Comparison of ENCODE assay signal across 18 cellular contexts in genomic region chr10:102559764-102560163, GRCh38. TPM values are rescaled to one million over a fixed set of nuclear protein-coding genes. Genes with fewer than 3 reads are reported as not detected.
DNase-seq lines count a peak whose midpoint lies in the region; ATAC-seq and TF ChIP-seq lines count a peak whose summit lies in the region.
"Had no signal": no experiment of that assay in that cellular context is flagged by ENCODE, and none has a peak within 500 bp of the region (broad histone marks: within the 10 kb centered on the region; RNA-seq: fewer than 3 reads in every experiment).

No MANE protein-coding gene starts in this region.

- H3K9me3 ChIP-seq in cardiac muscle cell (ENCODE audit: low read depth) (no peaks in the 10 kb centered on the region), right atrium auricular region (no peaks in the 10 kb centered on the region)
- H3K9me3 ChIP-seq: A549, HAP-1 had no signal

- no peak overlapping the region for H3K4me3 Mint-ChIP-seq in type B pancreatic cell
- H3K4me3 Mint-ChIP-seq: CD4-positive, alpha-beta memory T cell had no signal

- H3K4me1 Mint-ChIP-seq in type B pancreatic cell (ENCODE audit: unreplicated experiment): peaks cover 17% of the 10 kb centered on the region

- H3K4me3 ChIP-seq in cardiac muscle cell (no peak overlapping the region), right atrium auricular region (no peak overlapping the region)
- H3K4me3 ChIP-seq: A549, GM23248, HAP-1 had no signal

- no peaks in the 10 kb centered on the region for H3K9me3 Mint-ChIP-seq in type B pancreatic cell
- H3K9me3 Mint-ChIP-seq: CD4-positive, alpha-beta memory T cell had no signal

- no peak for ATAC-seq in sciatic nerve
- ATAC-seq: A549 had no signal

- DNase-seq in cardiac muscle cell (ENCODE audit: low read depth in 1 of 2, low spot score in 1 of 2): no peak
- DNase-seq in right atrium auricular region (ENCODE audit: low spot score): no peak
- DNase-seq in fibroblast of peridontal ligament (ENCODE audit: extremely low read depth): peak; percentile 32
- peak; percentile 23 for DNase-seq in sciatic nerve (ENCODE audit: low spot score)
- no peak for DNase-seq in type B pancreatic cell (ENCODE audit: extremely low spot score, unreplicated experiment)
- DNase-seq in activated CD4-positive, alpha-beta T cell treated with anti-CD3 and anti-CD28 coated beads, Interleukin-2, amount 50 U/mL, for 4 hours: no peak
- DNase-seq in dedifferentiated amniotic fluid mesenchymal stem cell (ENCODE audit: extremely low spot score): no peak
- DNase-seq: AML-193; CD4-positive, alpha-beta memory T cell; DMS153; DMS79; GDM1; GM23248 had no signal

- H3K36me3 ChIP-seq in cardiac muscle cell (no peaks in the 10 kb centered on the region), right atrium auricular region (no peaks in the 10 kb centered on the region)
- H3K36me3 ChIP-seq: HAP-1 had no signal

- H3K4me1 ChIP-seq in cardiac muscle cell (ENCODE audit: low read depth) (no peaks in the 10 kb centered on the region), right atrium auricular region (peaks cover 0 to 6% of the 10 kb centered on the region in 2 donors)
- H3K4me1 ChIP-seq: A549, HAP-1 had no signal

- H3K27ac ChIP-seq in cardiac muscle cell (peak overlapping the region; percentile 34), right atrium auricular region (no peak overlapping the region)
- H3K27ac ChIP-seq: 22Rv1, A549, C4-2B, GM23248, HL-60 had no signal

- H3K27me3 Mint-ChIP-seq in type B pancreatic cell: no peaks in the 10 kb centered on the region
- H3K27me3 Mint-ChIP-seq: CD4-positive, alpha-beta memory T cell had no signal

- TF ChIP-seq CTCF in cardiac muscle cell (IDR thresholded peaks at IDR 0.05; ENCODE audit: low read depth, low read length) (no peak), right atrium auricular region (IDR thresholded peaks at IDR 0.05) (no peak), type B pancreatic cell (conservative IDR thresholded peaks at IDR 0.05) (no peak)

- intact Hi-C loops in sciatic nerve (cut with DNase I): no loop called here

- H3K27me3 ChIP-seq in cardiac muscle cell: no peaks in the 10 kb centered on the region
- H3K27me3 ChIP-seq in right atrium auricular region: no peaks in the 10 kb centered on the region

- no peak overlapping the region for H3K27ac Mint-ChIP-seq in type B pancreatic cell
- H3K27ac Mint-ChIP-seq: CD4-positive, alpha-beta memory T cell had no signal

- H3K36me3 Mint-ChIP-seq in type B pancreatic cell: peaks cover 7% of the 10 kb centered on the region

RNA-seq across cellular contexts. Expression of gene SUFU, which starts 56.0 kb away (rescaled TPM):
- total RNA-seq in cardiac muscle cell (11.3 and 14.2 TPM in 2 replicates), right atrium auricular region (1 to 10 TPM; 4.9 to 6.4 TPM), sciatic nerve (19.7 TPM), type B pancreatic cell (ENCODE audit: low replicate concordance) (18.5 and 29.4 TPM in 2 replicates)
- polyA plus RNA-seq in cardiac muscle cell: 18.4 and 28.3 TPM in 2 replicates

RNA-seq across cellular contexts. Expression of gene ACTR1A, which starts 57.3 kb away (rescaled TPM):
- total RNA-seq in cardiac muscle cell (135 and 147 TPM in 2 replicates), right atrium auricular region (100 to 1,000 TPM; 107 to 124 TPM), sciatic nerve (84.3 TPM), type B pancreatic cell (ENCODE audit: low replicate concordance) (73.1 and 95.4 TPM in 2 replicates)
- polyA plus RNA-seq in cardiac muscle cell: 165 and 172 TPM in 2 replicates

Comparison
In these comparisons a context has a peak if more than half of its experiments do, and no peak if none do; other contexts are left out.
1. DNase-seq: peak in fibroblast of peridontal ligament (single experiment) and sciatic nerve (single experiment); none in cardiac muscle cell (0 of 2), right atrium auricular region (single experiment), type B pancreatic cell (single experiment), activated CD4-positive, alpha-beta T cell treated with anti-CD3 and anti-CD28 coated beads, Interleukin-2, amount 50 U/mL, for 4 hours (0 of 2) and dedifferentiated amniotic fluid mesenchymal stem cell (single experiment).